3 cellular contexts compared by ENCODE assay signal in the genomic region with DNA sequence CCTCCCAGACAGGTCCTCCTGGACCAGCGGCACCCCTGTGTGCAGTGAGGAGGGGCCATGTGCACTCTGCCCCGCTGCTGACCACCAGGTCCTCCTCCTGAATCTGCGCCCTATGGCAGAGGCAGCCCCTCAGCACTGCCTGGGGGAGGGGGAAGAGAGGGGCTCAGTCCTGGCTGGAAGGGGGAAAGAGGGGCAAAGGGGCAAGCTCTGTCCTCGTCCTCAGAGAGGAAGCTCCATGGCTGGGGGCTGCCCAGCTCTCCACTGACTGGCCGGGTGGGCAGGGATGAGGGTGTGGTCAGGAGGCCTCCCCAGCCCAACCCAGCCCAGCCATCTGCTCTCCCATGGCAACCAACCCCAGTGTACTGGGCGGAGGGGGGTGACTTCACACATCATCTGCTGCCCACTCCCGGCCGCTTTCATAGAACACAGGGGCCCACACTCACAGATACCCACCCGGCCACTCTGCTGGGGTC.
TF ChIP-seq lines count a peak whose summit lies in the region.

No MANE protein-coding gene starts in this region.

TF ChIP-seq in SK-N-SH, 30 proteins besides CTCF, POLR2A, EP300 and RAD21:
- TF ChIP-seq, protein P1, sequence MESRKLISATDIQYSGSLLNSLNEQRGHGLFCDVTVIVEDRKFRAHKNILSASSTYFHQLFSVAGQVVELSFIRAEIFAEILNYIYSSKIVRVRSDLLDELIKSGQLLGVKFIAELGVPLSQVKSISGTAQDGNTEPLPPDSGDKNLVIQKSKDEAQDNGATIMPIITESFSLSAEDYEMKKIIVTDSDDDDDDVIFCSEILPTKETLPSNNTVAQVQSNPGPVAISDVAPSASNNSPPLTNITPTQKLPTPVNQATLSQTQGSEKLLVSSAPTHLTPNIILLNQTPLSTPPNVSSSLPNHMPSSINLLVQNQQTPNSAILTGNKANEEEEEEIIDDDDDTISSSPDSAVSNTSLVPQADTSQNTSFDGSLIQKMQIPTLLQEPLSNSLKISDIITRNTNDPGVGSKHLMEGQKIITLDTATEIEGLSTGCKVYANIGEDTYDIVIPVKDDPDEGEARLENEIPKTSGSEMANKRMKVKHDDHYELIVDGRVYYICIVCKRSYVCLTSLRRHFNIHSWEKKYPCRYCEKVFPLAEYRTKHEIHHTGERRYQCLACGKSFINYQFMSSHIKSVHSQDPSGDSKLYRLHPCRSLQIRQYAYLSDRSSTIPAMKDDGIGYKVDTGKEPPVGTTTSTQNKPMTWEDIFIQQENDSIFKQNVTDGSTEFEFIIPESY (IDR thresholded peaks at IDR 0.05; ENCODE audit: borderline replicate concordance, low read depth), result no peak
- no peak for TF ChIP-seq SMC3 (IDR thresholded peaks at IDR 0.05; ENCODE audit: low read depth, low read length)
- no peak for TF ChIP-seq GATA2 (CRISPR knock-in tag; IDR thresholded peaks at IDR 0.05)
- no peak for TF ChIP-seq TAF1 (IDR thresholded peaks at IDR 0.05; ENCODE audit: borderline replicate concordance, low read depth, low read length)
- no peak for TF ChIP-seq RCOR1 (IDR thresholded peaks at IDR 0.05; ENCODE audit: low read length)
- no peak for TF ChIP-seq RXRA (IDR thresholded peaks at IDR 0.05; ENCODE audit: borderline replicate concordance, low read depth)
- TF ChIP-seq SIN3A (IDR thresholded peaks at IDR 0.05; ENCODE audit: borderline replicate concordance, low read depth, low read length), result no peak
- no peak for TF ChIP-seq MEF2A (IDR thresholded peaks at IDR 0.05; ENCODE audit: borderline replicate concordance, low read depth)
- TF ChIP-seq TEAD4 (IDR thresholded peaks at IDR 0.05; ENCODE audit: borderline replicate concordance, insufficient read depth), result no peak
- no peak for TF ChIP-seq EZH2phosphoT487 (IDR thresholded peaks at IDR 0.05; ENCODE audit: borderline replicate concordance, low read depth)
- no peak for TF ChIP-seq POLR2AphosphoS5 (IDR thresholded peaks at IDR 0.05; ENCODE audit: low read depth, low read length)
- TF ChIP-seq, protein P2, sequence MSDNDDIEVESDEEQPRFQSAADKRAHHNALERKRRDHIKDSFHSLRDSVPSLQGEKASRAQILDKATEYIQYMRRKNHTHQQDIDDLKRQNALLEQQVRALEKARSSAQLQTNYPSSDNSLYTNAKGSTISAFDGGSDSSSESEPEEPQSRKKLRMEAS (IDR thresholded peaks at IDR 0.05; ENCODE audit: low read depth), result no peak
TF ChIP-seq in SK-N-SH: peak in this region for 0.

TF ChIP-seq in SK-N-SH treated with all-trans-retinoic acid at 6 μM for 48 hours, 23 proteins besides CTCF, POLR2A, EP300 and RAD21 (continues in another document):
- TF ChIP-seq ZNF565 (CRISPR knock-in tag; conservative IDR thresholded peaks at IDR 0.05; ENCODE audit: low read depth) (no peak), RARB (CRISPR knock-in tag; IDR thresholded peaks at IDR 0.05) (no peak), ZFP3 (CRISPR knock-in tag; IDR thresholded peaks at IDR 0.05) (no peak), OSR1 (CRISPR knock-in tag; IDR thresholded peaks at IDR 0.05) (no peak), ZNF70 (CRISPR knock-in tag; IDR thresholded peaks at IDR 0.05) (no peak), ESRRG (CRISPR knock-in tag; IDR thresholded peaks at IDR 0.05) (no peak), BACH2 (CRISPR knock-in tag; IDR thresholded peaks at IDR 0.05; ENCODE audit: borderline replicate concordance) (no peak), ARNTL (CRISPR knock-in tag; IDR thresholded peaks at IDR 0.05; ENCODE audit: borderline replicate concordance, low read depth) (no peak), ZFP30 (CRISPR knock-in tag; IDR thresholded peaks at IDR 0.05) (no peak), TCF4 (CRISPR knock-in tag; IDR thresholded peaks at IDR 0.05; ENCODE audit: borderline replicate concordance) (no peak)
- TF ChIP-seq, protein P3, sequence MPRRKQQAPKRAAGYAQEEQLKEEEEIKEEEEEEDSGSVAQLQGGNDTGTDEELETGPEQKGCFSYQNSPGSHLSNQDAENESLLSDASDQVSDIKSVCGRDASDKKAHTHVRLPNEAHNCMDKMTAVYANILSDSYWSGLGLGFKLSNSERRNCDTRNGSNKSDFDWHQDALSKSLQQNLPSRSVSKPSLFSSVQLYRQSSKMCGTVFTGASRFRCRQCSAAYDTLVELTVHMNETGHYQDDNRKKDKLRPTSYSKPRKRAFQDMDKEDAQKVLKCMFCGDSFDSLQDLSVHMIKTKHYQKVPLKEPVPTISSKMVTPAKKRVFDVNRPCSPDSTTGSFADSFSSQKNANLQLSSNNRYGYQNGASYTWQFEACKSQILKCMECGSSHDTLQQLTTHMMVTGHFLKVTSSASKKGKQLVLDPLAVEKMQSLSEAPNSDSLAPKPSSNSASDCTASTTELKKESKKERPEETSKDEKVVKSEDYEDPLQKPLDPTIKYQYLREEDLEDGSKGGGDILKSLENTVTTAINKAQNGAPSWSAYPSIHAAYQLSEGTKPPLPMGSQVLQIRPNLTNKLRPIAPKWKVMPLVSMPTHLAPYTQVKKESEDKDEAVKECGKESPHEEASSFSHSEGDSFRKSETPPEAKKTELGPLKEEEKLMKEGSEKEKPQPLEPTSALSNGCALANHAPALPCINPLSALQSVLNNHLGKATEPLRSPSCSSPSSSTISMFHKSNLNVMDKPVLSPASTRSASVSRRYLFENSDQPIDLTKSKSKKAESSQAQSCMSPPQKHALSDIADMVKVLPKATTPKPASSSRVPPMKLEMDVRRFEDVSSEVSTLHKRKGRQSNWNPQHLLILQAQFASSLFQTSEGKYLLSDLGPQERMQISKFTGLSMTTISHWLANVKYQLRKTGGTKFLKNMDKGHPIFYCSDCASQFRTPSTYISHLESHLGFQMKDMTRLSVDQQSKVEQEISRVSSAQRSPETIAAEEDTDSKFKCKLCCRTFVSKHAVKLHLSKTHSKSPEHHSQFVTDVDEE (CRISPR knock-in tag; IDR thresholded peaks at IDR 0.05), result no peak
- TF ChIP-seq, protein P4, sequence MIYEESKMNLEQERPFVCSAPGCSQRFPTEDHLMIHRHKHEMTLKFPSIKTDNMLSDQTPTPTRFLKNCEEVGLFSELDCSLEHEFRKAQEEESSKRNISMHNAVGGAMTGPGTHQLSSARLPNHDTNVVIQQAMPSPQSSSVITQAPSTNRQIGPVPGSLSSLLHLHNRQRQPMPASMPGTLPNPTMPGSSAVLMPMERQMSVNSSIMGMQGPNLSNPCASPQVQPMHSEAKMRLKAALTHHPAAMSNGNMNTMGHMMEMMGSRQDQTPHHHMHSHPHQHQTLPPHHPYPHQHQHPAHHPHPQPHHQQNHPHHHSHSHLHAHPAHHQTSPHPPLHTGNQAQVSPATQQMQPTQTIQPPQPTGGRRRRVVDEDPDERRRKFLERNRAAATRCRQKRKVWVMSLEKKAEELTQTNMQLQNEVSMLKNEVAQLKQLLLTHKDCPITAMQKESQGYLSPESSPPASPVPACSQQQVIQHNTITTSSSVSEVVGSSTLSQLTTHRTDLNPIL (CRISPR knock-in tag; IDR thresholded peaks at IDR 0.05; ENCODE audit: low read depth), result no peak
- TF ChIP-seq, protein P5, sequence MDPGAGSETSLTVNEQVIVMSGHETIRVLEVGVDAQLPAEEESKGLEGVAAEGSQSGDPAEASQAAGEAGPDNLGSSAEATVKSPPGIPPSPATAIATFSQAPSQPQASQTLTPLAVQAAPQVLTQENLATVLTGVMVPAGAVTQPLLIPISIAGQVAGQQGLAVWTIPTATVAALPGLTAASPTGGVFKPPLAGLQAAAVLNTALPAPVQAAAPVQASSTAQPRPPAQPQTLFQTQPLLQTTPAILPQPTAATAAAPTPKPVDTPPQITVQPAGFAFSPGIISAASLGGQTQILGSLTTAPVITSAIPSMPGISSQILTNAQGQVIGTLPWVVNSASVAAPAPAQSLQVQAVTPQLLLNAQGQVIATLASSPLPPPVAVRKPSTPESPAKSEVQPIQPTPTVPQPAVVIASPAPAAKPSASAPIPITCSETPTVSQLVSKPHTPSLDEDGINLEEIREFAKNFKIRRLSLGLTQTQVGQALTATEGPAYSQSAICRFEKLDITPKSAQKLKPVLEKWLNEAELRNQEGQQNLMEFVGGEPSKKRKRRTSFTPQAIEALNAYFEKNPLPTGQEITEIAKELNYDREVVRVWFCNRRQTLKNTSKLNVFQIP (CRISPR knock-in tag; IDR thresholded peaks at IDR 0.05; ENCODE audit: borderline replicate concordance, low read depth), result no peak
- TF ChIP-seq, protein P6, sequence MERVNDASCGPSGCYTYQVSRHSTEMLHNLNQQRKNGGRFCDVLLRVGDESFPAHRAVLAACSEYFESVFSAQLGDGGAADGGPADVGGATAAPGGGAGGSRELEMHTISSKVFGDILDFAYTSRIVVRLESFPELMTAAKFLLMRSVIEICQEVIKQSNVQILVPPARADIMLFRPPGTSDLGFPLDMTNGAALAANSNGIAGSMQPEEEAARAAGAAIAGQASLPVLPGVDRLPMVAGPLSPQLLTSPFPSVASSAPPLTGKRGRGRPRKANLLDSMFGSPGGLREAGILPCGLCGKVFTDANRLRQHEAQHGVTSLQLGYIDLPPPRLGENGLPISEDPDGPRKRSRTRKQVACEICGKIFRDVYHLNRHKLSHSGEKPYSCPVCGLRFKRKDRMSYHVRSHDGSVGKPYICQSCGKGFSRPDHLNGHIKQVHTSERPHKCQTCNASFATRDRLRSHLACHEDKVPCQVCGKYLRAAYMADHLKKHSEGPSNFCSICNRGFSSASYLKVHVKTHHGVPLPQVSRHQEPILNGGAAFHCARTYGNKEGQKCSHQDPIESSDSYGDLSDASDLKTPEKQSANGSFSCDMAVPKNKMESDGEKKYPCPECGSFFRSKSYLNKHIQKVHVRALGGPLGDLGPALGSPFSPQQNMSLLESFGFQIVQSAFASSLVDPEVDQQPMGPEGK (CRISPR knock-in tag; IDR thresholded peaks at IDR 0.05; ENCODE audit: borderline replicate concordance), result no peak

TF ChIP-seq in endothelial cell of umbilical vein, 7 proteins besides CTCF, POLR2A, EP300 and RAD21:
- no peak for TF ChIP-seq JUN (IDR thresholded peaks at IDR 0.05; ENCODE audit: borderline replicate concordance, insufficient read depth, insufficient read length, low read depth)
- TF ChIP-seq, protein P2 (IDR thresholded peaks at IDR 0.05; ENCODE audit: insufficient read depth, insufficient read length), result no peak
- TF ChIP-seq EZH2 (IDR thresholded peaks at IDR 0.05; ENCODE audit: borderline replicate concordance, low read depth, low read length, severe bottlenecking), result no peak
- TF ChIP-seq FOS (IDR thresholded peaks at IDR 0.05; ENCODE audit: borderline replicate concordance, insufficient read depth, low read length), result no peak
